Comparison of ENCODE assay signal across 8 cellular contexts in the genomic region with DNA sequence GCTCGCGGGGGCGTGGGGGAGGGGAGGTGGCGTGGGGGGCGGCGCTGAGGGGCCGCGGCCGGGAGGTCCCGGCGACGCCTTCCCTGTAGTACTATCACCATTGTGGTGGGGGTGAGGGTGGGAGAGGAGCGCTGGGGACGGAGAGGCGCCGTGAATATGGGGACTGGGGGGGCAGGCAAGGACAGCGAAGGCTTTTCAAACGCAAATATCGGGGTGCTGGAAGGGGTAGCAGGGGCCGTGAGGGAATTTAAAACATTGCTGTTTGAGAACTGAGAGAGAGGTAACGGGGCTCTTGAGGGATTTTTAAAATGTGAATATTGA. TPM values are rescaled to one million over a fixed set of nuclear protein-coding genes. Genes with fewer than 3 reads are reported as not detected.
DNase-seq lines count a peak whose midpoint lies in the region; ATAC-seq and TF ChIP-seq lines count a peak whose summit lies in the region.

No MANE protein-coding gene starts in this region.

- H3K27ac Mint-ChIP-seq in GM23338 (no peak overlapping the region), HFFc6 (no peak overlapping the region)

- no peaks in the 10 kb centered on the region for H3K9me2 ChIP-seq in GM23338 (ENCODE audit: insufficient read depth)

- peak overlapping the region; percentile 74 for H3K27ac ChIP-seq in 22Rv1
- H3K27ac ChIP-seq in GM23338 (ENCODE audit: low read depth): peak overlapping the region; percentile 69
- peak overlapping the region; percentile 72 for H3K27ac ChIP-seq in VCaP
- peak overlapping the region; percentile 88 for H3K27ac ChIP-seq in thymus (ENCODE audit: low read depth)

- H3K4me3 Mint-ChIP-seq in GM23338 (no peak overlapping the region), HFFc6 (no peak overlapping the region)

- H3K36me3 ChIP-seq in GM23338 (ENCODE audit: insufficient read depth) (no peaks in the 10 kb centered on the region), thymus (ENCODE audit: control insufficient read depth, insufficient read depth) (no peaks in the 10 kb centered on the region)

- no peak for DNase-seq in GM23338 (ENCODE audit: low spot score)
- DNase-seq in iPS-NIHi7 (ENCODE audit: extremely low spot score): peak; percentile 63
- no peak for DNase-seq in activated CD8-positive, alpha-beta memory T cell treated with anti-CD3 and anti-CD28 coated beads for 24 hours
- no peak for DNase-seq in HFFc6
- DNase-seq in cerebellar cortex (ENCODE audit: low spot score): no peak

- H3K4me2 ChIP-seq in GM23338: peak overlapping the region; percentile 85

- 0 out of 3 replicates have a peak, but pooled peaks cover 3% of the 10 kb centered on the region for H3K36me3 Mint-ChIP-seq in GM23338 (ENCODE audit: low read depth)
- no peaks in the 10 kb centered on the region for H3K36me3 Mint-ChIP-seq in HFFc6 (ENCODE audit: low read depth)

- no peaks in the 10 kb centered on the region for H3K27me3 ChIP-seq in GM23338 (ENCODE audit: insufficient read depth)
- H3K27me3 ChIP-seq in thymus (ENCODE audit: control insufficient read depth, insufficient read depth): no peaks in the 10 kb centered on the region

- peaks cover 8% of the 10 kb centered on the region for H3K4me1 ChIP-seq in GM23338 (ENCODE audit: insufficient read depth)
- peaks cover 15% of the 10 kb centered on the region for H3K4me1 ChIP-seq in thymus (ENCODE audit: control insufficient read depth, insufficient read depth, low read length)

- no peak for TF ChIP-seq CTCF in 22Rv1 (IDR thresholded peaks at IDR 0.05)
- TF ChIP-seq CTCF in GM23338 (conservative IDR thresholded peaks at IDR 0.05; ENCODE audit: low read depth in 2 of 2): no peak
- TF ChIP-seq CTCF in VCaP (conservative IDR thresholded peaks at IDR 0.05): no peak
- no peak for TF ChIP-seq CTCF in HFFc6 (IDR thresholded peaks at IDR 0.05)

- peaks cover 10% of the 10 kb centered on the region for H4K20me1 ChIP-seq in GM23338 (replicated peaks; ENCODE audit: insufficient read depth)

- H3F3A ChIP-seq in GM23338 (replicated peaks; ENCODE audit: low read depth): no peaks in the 10 kb centered on the region

- WGBS in thymus: under 1% methylated on average over 21 of the region's 21 CpGs

- ATAC-seq in GM23338: peak; percentile 44

- H3K9me3 ChIP-seq in thymus (ENCODE audit: control insufficient read depth): no peaks in the 10 kb centered on the region

- H3K27me3 Mint-ChIP-seq in GM23338 (ENCODE audit: insufficient read depth, low read depth, poor library complexity): no peaks in the 10 kb centered on the region
- H3K27me3 Mint-ChIP-seq in HFFc6 (ENCODE audit: insufficient read depth): no peaks in the 10 kb centered on the region; the same call in 1 of the 2 replicates

- H3K4me1 Mint-ChIP-seq in GM23338 (peaks cover 8% of the 10 kb centered on the region), HFFc6 (ENCODE audit: low read depth) (peaks cover 6% of the 10 kb centered on the region)

- peak overlapping the region; percentile 88 for H3K4me3 ChIP-seq in GM23338
- peak overlapping the region; percentile 83 for H3K4me3 ChIP-seq in thymus (ENCODE audit: low read length)

- H3K79me2 ChIP-seq in GM23338 (replicated peaks; ENCODE audit: insufficient read depth): peaks cover 51% of the 10 kb centered on the region

- H3K9me3 Mint-ChIP-seq in GM23338 (no peaks in the 10 kb centered on the region), HFFc6 (no peaks in the 10 kb centered on the region)

- H2AFZ ChIP-seq in GM23338: no peak overlapping the region

TF ChIP-seq in GM23338, 12 proteins besides CTCF, POLR2A, EP300 and RAD21 (continues in another document):
- TF ChIP-seq NANOG (IDR thresholded peaks at IDR 0.05; ENCODE audit: borderline replicate concordance) (no peak), POLR2AphosphoS5 (IDR thresholded peaks at IDR 0.05; ENCODE audit: low read depth) (no peak), ZNF114 (CRISPR knock-in tag; IDR thresholded peaks at IDR 0.05) (no peak), JUNB (IDR thresholded peaks at IDR 0.05; ENCODE audit: unreplicated experiment) (no peak), EZH2phosphoT487 (IDR thresholded peaks at IDR 0.05; ENCODE audit: unreplicated experiment) (no peak)
- TF ChIP-seq, protein P1, sequence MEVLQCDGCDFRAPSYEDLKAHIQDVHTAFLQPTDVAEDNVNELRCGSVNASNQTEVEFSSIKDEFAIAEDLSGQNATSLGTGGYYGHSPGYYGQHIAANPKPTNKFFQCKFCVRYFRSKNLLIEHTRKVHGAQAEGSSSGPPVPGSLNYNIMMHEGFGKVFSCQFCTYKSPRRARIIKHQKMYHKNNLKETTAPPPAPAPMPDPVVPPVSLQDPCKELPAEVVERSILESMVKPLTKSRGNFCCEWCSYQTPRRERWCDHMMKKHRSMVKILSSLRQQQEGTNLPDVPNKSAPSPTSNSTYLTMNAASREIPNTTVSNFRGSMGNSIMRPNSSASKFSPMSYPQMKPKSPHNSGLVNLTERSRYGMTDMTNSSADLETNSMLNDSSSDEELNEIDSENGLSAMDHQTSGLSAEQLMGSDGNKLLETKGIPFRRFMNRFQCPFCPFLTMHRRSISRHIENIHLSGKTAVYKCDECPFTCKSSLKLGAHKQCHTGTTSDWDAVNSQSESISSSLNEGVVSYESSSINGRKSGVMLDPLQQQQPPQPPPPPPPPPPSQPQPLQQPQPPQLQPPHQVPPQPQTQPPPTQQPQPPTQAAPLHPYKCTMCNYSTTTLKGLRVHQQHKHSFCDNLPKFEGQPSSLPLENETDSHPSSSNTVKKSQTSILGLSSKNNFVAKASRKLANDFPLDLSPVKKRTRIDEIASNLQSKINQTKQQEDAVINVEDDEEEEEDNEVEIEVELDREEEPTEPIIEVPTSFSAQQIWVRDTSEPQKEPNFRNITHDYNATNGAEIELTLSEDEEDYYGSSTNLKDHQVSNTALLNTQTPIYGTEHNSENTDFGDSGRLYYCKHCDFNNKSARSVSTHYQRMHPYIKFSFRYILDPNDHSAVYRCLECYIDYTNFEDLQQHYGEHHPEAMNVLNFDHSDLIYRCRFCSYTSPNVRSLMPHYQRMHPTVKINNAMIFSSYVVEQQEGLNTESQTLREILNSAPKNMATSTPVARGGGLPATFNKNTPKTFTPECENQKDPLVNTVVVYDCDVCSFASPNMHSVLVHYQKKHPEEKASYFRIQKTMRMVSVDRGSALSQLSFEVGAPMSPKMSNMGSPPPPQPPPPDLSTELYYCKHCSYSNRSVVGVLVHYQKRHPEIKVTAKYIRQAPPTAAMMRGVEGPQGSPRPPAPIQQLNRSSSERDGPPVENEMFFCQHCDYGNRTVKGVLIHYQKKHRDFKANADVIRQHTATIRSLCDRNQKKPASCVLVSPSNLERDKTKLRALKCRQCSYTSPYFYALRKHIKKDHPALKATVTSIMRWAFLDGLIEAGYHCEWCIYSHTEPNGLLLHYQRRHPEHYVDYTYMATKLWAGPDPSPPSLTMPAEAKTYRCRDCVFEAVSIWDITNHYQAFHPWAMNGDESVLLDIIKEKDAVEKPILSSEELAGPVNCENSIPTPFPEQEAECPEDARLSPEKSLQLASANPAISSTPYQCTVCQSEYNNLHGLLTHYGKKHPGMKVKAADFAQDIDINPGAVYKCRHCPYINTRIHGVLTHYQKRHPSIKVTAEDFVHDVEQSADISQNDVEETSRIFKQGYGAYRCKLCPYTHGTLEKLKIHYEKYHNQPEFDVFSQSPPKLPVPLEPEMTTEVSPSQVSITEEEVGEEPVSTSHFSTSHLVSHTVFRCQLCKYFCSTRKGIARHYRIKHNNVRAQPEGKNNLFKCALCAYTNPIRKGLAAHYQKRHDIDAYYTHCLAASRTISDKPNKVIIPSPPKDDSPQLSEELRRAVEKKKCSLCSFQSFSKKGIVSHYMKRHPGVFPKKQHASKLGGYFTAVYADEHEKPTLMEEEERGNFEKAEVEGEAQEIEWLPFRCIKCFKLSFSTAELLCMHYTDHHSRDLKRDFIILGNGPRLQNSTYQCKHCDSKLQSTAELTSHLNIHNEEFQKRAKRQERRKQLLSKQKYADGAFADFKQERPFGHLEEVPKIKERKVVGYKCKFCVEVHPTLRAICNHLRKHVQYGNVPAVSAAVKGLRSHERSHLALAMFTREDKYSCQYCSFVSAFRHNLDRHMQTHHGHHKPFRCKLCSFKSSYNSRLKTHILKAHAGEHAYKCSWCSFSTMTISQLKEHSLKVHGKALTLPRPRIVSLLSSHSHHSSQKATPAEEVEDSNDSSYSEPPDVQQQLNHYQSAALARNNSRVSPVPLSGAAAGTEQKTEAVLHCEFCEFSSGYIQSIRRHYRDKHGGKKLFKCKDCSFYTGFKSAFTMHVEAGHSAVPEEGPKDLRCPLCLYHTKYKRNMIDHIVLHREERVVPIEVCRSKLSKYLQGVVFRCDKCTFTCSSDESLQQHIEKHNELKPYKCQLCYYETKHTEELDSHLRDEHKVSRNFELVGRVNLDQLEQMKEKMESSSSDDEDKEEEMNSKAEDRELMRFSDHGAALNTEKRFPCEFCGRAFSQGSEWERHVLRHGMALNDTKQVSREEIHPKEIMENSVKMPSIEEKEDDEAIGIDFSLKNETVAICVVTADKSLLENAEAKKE (CRISPR knock-in tag; IDR thresholded peaks at IDR 0.05): no peak

RNA-seq across cellular contexts. Expression of gene RBM27, which starts 0.4 kb away (rescaled TPM):
- total RNA-seq in GM23338 (2014; rRNA removed; shearing (Covaris generic)): 59.5 and 77.2 TPM in 2 replicates
- polyA plus RNA-seq in GM23338 (2016; fragmentation: Nextera tagmentation; extraction: Ambion mirVana) (22.4 and 24.0 TPM in 2 replicates), thymus (13.1 TPM)
- 10 to 100 TPM; 14.4 to 19.2 (median 16.9) TPM for total RNA-seq in HFFc6 (2021; fragmentation: NEBNext Ultra II Directional; extraction: Animal tissue kit (Norgen Biotek cat#: 25700))

RNA-seq across cellular contexts. Expression of gene LARS1, which starts 21.4 kb away (rescaled TPM):
- 207 and 235 TPM in 2 replicates for total RNA-seq in GM23338 (2014; rRNA removed; shearing (Covaris generic))
- polyA plus RNA-seq in GM23338 (2016; fragmentation: Nextera tagmentation; extraction: Ambion mirVana) (557 and 576 TPM in 2 replicates), thymus (57.4 TPM)
- 10 to 100 TPM; 78.2 to 93.3 (median 88.5) TPM for total RNA-seq in HFFc6 (2021; fragmentation: NEBNext Ultra II Directional; extraction: Animal tissue kit (Norgen Biotek cat#: 25700))
